In the genomic region with DNA sequence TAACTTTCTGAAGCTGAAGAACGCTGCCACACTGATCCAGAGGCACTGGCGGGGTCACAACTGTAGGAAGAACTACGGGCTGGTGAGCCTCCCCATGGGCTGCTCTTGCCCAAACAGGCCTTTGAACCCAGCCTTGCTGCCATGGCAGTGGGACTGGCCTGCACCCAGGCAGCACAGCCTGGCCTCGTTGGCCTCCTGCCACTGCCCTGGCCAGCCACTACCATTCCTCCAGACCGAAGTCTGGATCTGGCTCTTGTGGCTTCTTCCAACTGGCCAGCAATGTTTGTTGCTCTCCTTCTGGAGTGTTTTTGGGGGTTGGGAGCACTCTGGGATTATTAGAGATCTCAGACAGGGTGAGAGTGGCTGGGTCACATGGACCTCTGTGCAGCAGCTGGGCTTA, we compare ENCODE assay signal across 31 cellular contexts. TPM values are rescaled to one million over a fixed set of nuclear protein-coding genes. Genes with fewer than 3 reads are reported as not detected.
DNase-seq lines count a peak whose midpoint lies in the region; ATAC-seq and TF ChIP-seq lines count a peak whose summit lies in the region.
"Had no signal": no experiment of that assay in that cellular context is flagged by ENCODE, and none has a peak within 500 bp of the region (broad histone marks: within the 10 kb centered on the region; RNA-seq: fewer than 3 reads in every experiment).

No MANE protein-coding gene starts in this region.

- no peaks in the 10 kb centered on the region for H3K27me3 ChIP-seq in left ventricle myocardium inferior (ENCODE audit: low read depth)
- H3K27me3 ChIP-seq: cardiac muscle cell, esophagus squamous epithelium, foreskin keratinocyte, hepatocyte, SJSA1 had no signal

- H3K9me3 Mint-ChIP-seq in neural crest cell (peaks cover 3% of the 10 kb centered on the region), natural killer cell (peaks cover 0 to 4% of the 10 kb centered on the region in 2 donors)
- peaks cover 3% of the 10 kb centered on the region for H3K9me3 Mint-ChIP-seq in stimulated activated effector memory CD8-positive, alpha-beta T cell treated with anti-CD3 and anti-CD28 coated beads, Interleukin-12 subunit alpha, Interleukin-12 subunit beta, amount 100 ng/mL, for 72 hours
- H3K9me3 Mint-ChIP-seq: activated CD4-positive, alpha-beta T cell treated with anti-CD3 and anti-CD28 coated beads, Interleukin-2, amount 10 ng/mL, durations not matched to agents 7 days and 5 days had no signal

- DNase-seq in left ventricle myocardium superior (peak; percentile 44), left ventricle myocardium inferior (no peak), hypothalamus (lab: John Stamatoyannopoulos, UW) (peak in 30 of 51 donors; percentile 4 to 75 (median 43)), neural crest cell (ENCODE audit: low read depth, low spot score) (no peak), OCI-M2 (lab: John Stamatoyannopoulos, UW; ENCODE audit: unreplicated experiment) (no peak), natural killer cell (no peak), glomerular visceral epithelial cell (ENCODE audit: extremely low spot score) (no peak)
- DNase-seq in stimulated activated effector memory CD8-positive, alpha-beta T cell treated with anti-CD3 and anti-CD28 coated beads, Interleukin-12 subunit alpha, Interleukin-12 subunit beta, amount 100 ng/mL, for 72 hours (ENCODE audit: low spot score in 2 of 2) = no peak
- DNase-seq: activated CD4-positive, alpha-beta T cell treated with anti-CD3 and anti-CD28 coated beads, Interleukin-2, amount 10 ng/mL, durations not matched to agents 7 days and 5 days; activated effector memory CD4-positive, alpha-beta T cell treated with Interleukin-2 at 50 U/mL for 16 hours; aorta; Calu3; DMS79 treated with DMSO at 0.1 percent for 48 hours; esophagus squamous epithelium; foreskin keratinocyte; GF-D8; GM23248; IMR-90; mesenchymal stem cell; NCI-H146; NCI-H774; occipital lobe; stimulated activated naive CD8-positive, alpha-beta T cell treated with anti-CD3 and anti-CD28 coated beads, Interleukin-15, Interleukin-2, amounts not matched to agents 100 U/mL and 50 U/mL, for 24 hours; T1000 had no signal

- peaks cover 4% of the 10 kb centered on the region for H3K4me1 ChIP-seq in left ventricle myocardium inferior
- H3K4me1 ChIP-seq: esophagus squamous epithelium, foreskin keratinocyte, SJSA1 had no signal

- H3K27me3 Mint-ChIP-seq in neural crest cell (ENCODE audit: low read depth) = no peaks in the 10 kb centered on the region
- H3K27me3 Mint-ChIP-seq in natural killer cell (ENCODE audit: low read depth in 2 of 2) = no peaks in the 10 kb centered on the region
- H3K27me3 Mint-ChIP-seq: activated CD4-positive, alpha-beta T cell treated with anti-CD3 and anti-CD28 coated beads, Interleukin-2, amount 10 ng/mL, durations not matched to agents 7 days and 5 days had no signal

- H3K4me3 Mint-ChIP-seq in neural crest cell = no peak overlapping the region
- no peak overlapping the region for H3K4me3 Mint-ChIP-seq in natural killer cell
- H3K4me3 Mint-ChIP-seq in stimulated activated effector memory CD8-positive, alpha-beta T cell treated with anti-CD3 and anti-CD28 coated beads, Interleukin-12 subunit alpha, Interleukin-12 subunit beta, amount 100 ng/mL, for 72 hours = no peak overlapping the region
- H3K4me3 Mint-ChIP-seq: activated CD4-positive, alpha-beta T cell treated with anti-CD3 and anti-CD28 coated beads, Interleukin-2, amount 10 ng/mL, durations not matched to agents 7 days and 5 days had no signal

- H3K4me1 Mint-ChIP-seq in neural crest cell = peaks cover 18% of the 10 kb centered on the region
- no peaks in the 10 kb centered on the region for H3K4me1 Mint-ChIP-seq in natural killer cell
- no peaks in the 10 kb centered on the region for H3K4me1 Mint-ChIP-seq in stimulated activated effector memory CD8-positive, alpha-beta T cell treated with anti-CD3 and anti-CD28 coated beads, Interleukin-12 subunit alpha, Interleukin-12 subunit beta, amount 100 ng/mL, for 72 hours
- H3K4me1 Mint-ChIP-seq: activated CD4-positive, alpha-beta T cell treated with anti-CD3 and anti-CD28 coated beads, Interleukin-2, amount 10 ng/mL, durations not matched to agents 7 days and 5 days had no signal

- H3K36me3 Mint-ChIP-seq in neural crest cell (ENCODE audit: low read depth) (no peaks in the 10 kb centered on the region), natural killer cell (no peaks in the 10 kb centered on the region)
- no peaks in the 10 kb centered on the region for H3K36me3 Mint-ChIP-seq in stimulated activated effector memory CD8-positive, alpha-beta T cell treated with anti-CD3 and anti-CD28 coated beads, Interleukin-12 subunit alpha, Interleukin-12 subunit beta, amount 100 ng/mL, for 72 hours
- H3K36me3 Mint-ChIP-seq: activated naive CD4-positive, alpha-beta T cell treated with anti-CD3 and anti-CD28 coated beads, Interleukin-2, amount 50 U/mL, for 72 hours had no signal

- intact Hi-C loops in left ventricle myocardium superior (cut with micrococcal nuclease) (no loop called here), left ventricle myocardium inferior (cut with micrococcal nuclease) (no loop called here), natural killer cell (cut with micrococcal nuclease) (no loop called here)

- no peaks in the 10 kb centered on the region for H3K36me3 ChIP-seq in left ventricle myocardium inferior
- H3K36me3 ChIP-seq: cardiac muscle cell, esophagus squamous epithelium, SJSA1 had no signal

- no peak overlapping the region for H3K4me3 ChIP-seq in left ventricle myocardium inferior
- H3K4me3 ChIP-seq: cardiac muscle cell, esophagus squamous epithelium, GM23248, hepatocyte, SJSA1, skin epidermis had no signal

- no peak for TF ChIP-seq CTCF in left ventricle myocardium inferior (IDR thresholded peaks at IDR 0.05; ENCODE audit: borderline replicate concordance)
- TF ChIP-seq CTCF in neural crest cell (conservative IDR thresholded peaks at IDR 0.05) = no peak
- TF ChIP-seq CTCF in natural killer cell (IDR thresholded peaks at IDR 0.05) = no peak

- no peaks in the 10 kb centered on the region for H3K9me3 ChIP-seq in left ventricle myocardium inferior (replicated peaks)
- H3K9me3 ChIP-seq: esophagus squamous epithelium, SJSA1 had no signal

- peak; percentile 28 for ATAC-seq in left ventricle myocardium superior
- no peak for ATAC-seq in natural killer cell
- ATAC-seq in stimulated activated effector memory CD8-positive, alpha-beta T cell treated with anti-CD3 and anti-CD28 coated beads, Interleukin-12 subunit alpha, Interleukin-12 subunit beta, amount 100 ng/mL, for 72 hours = no peak
- ATAC-seq: activated naive CD4-positive, alpha-beta T cell treated with anti-CD3 and anti-CD28 coated beads, Interleukin-2, amount 50 U/mL, for 72 hours; foreskin keratinocyte; stimulated activated naive CD8-positive, alpha-beta T cell treated with anti-CD3 and anti-CD28 coated beads, Interleukin-15, Interleukin-2, amounts not matched to agents 100 U/mL and 50 U/mL, for 24 hours had no signal

- H3K27ac Mint-ChIP-seq in neural crest cell (ENCODE audit: unreplicated experiment) (peak overlapping the region; percentile 27), natural killer cell (no peak overlapping the region)
- H3K27ac Mint-ChIP-seq in stimulated activated effector memory CD8-positive, alpha-beta T cell treated with anti-CD3 and anti-CD28 coated beads, Interleukin-12 subunit alpha, Interleukin-12 subunit beta, amount 100 ng/mL, for 72 hours = no peak overlapping the region
- H3K27ac Mint-ChIP-seq: activated CD4-positive, alpha-beta T cell treated with anti-CD3 and anti-CD28 coated beads, Interleukin-2, amount 10 ng/mL, durations not matched to agents 7 days and 5 days; activated naive CD4-positive, alpha-beta T cell treated with anti-CD3 and anti-CD28 coated beads, Interleukin-2, amount 50 U/mL, for 72 hours had no signal

- H3K27ac ChIP-seq in left ventricle myocardium inferior (replicated peaks) = no peak overlapping the region
- H3K27ac ChIP-seq: cardiac muscle cell, esophagus squamous epithelium, foreskin keratinocyte, GM23248, hepatocyte, SJSA1, skin epidermis, VCaP had no signal

RNA-seq across cellular contexts. Expression of a gene that starts 51.0 kb away (rescaled TPM):
- 4.6 TPM for total RNA-seq in left ventricle myocardium superior
- 3.2 TPM for total RNA-seq in left ventricle myocardium inferior
- total RNA-seq in neural crest cell = 2.1 and 2.5 TPM in 2 replicates
- total RNA-seq in natural killer cell = 1 to 10 TPM in 1 of 3 donors, under 1 TPM in 2; 0.20 to 1.1 (median 0.68) TPM
- total RNA-seq: A172, GM23248, IMR-90, SJSA1 had no signal

Comparison
In these comparisons a context has a peak if more than half of its experiments do, and no peak if none do; other contexts are left out.
1. DNase-seq: peak in left ventricle myocardium superior (single experiment) and hypothalamus (30 of 51); none in left ventricle myocardium inferior (single experiment), neural crest cell (single experiment), OCI-M2 (single experiment), natural killer cell (single experiment), glomerular visceral epithelial cell (single experiment) and stimulated activated effector memory CD8-positive, alpha-beta T cell treated with anti-CD3 and anti-CD28 coated beads, Interleukin-12 subunit alpha, Interleukin-12 subunit beta, amount 100 ng/mL, for 72 hours (0 of 2).